In the genomic region with DNA sequence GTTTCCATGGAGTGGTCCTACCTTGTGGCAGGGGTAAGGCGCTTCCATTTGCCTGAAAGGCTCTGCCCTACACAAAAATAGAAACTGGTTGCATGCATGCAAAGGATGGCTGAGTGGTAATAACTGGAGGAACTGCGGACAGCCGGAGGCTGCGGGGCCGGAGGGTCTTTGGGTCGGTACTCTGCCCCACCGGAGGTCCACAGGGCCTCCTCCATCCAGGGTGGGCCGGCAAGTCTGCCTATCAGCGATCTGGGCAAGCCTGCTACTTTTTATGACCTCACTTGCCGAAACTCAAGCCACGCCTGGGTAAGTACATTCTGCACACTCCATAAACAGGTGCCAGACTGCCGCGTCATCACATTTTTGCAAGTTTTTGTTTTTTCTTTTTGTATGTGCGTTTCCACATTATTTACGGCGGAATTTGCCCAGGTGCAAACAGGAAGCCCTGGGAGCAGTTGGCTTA, we compare ENCODE assay signal across 1 cellular context.
A peak's percentile ranks its signal among the peaks of the same experiment; 100 is the strongest.
TF ChIP-seq lines count a peak whose summit lies in the region.

No MANE protein-coding gene starts in this region.

TF ChIP-seq in K562, 482 proteins besides CTCF, POLR2A, EP300 and RAD21 (continued from another document):
- TF ChIP-seq, protein P1, sequence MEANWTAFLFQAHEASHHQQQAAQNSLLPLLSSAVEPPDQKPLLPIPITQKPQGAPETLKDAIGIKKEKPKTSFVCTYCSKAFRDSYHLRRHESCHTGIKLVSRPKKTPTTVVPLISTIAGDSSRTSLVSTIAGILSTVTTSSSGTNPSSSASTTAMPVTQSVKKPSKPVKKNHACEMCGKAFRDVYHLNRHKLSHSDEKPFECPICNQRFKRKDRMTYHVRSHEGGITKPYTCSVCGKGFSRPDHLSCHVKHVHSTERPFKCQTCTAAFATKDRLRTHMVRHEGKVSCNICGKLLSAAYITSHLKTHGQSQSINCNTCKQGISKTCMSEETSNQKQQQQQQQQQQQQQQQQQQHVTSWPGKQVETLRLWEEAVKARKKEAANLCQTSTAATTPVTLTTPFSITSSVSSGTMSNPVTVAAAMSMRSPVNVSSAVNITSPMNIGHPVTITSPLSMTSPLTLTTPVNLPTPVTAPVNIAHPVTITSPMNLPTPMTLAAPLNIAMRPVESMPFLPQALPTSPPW (CRISPR knock-in tag; IDR thresholded peaks at IDR 0.05): no peak
- TF ChIP-seq MAFG (tag; conservative IDR thresholded peaks at IDR 0.05): peak; percentile 65
